ENCODE assay signal across 3 cellular contexts in the genomic region with DNA sequence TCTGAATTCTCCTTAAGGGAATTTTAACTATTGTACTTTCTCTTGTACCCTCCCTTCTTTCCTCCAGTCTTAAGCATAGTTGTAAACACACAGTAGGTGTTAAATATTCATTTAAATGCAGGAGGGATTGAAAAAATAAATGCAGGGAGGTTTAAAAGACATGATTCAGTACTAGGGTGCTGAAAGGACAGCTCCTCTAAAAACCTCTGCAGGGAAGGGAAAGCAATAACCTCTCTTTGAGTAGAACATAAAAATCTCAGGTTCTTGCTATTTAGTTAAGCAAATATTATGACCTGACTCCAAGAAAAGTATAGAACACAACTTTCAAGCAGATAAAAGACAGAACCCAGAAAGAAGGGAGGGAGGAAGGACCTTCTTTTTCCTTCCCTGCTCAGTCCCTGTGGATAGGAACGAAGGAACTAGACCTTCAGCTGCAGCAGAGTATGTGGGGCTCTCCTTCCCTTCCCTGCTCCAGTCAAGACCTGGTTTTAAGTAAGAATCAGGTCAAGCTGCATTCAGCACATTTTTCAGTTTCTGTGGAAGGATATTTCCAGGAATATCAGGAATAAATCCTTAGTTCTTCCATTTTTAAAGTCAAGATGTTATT.
A peak's percentile ranks its signal among the peaks of the same experiment; 100 is the strongest.
TF ChIP-seq lines count a peak whose summit lies in the region.

No MANE protein-coding gene starts in this region.

TF ChIP-seq in GM12891, 5 proteins besides CTCF, POLR2A, EP300 and RAD21:
- TF ChIP-seq SPI1 (IDR thresholded peaks at IDR 0.05; ENCODE audit: low read depth, low read length), result no peak
- no peak for TF ChIP-seq TAF1 (IDR thresholded peaks at IDR 0.05; ENCODE audit: low read depth, low read length)
- no peak for TF ChIP-seq PAX5 (IDR thresholded peaks at IDR 0.05; ENCODE audit: insufficient read depth, low read length, severe bottlenecking)
- no peak for TF ChIP-seq POLR2AphosphoS5 (IDR thresholded peaks at IDR 0.05; ENCODE audit: low read depth, low read length)
- no peak for TF ChIP-seq POU2F2 (IDR thresholded peaks at IDR 0.05; ENCODE audit: low read depth, low read length)

TF ChIP-seq in Ishikawa, 13 proteins besides CTCF, POLR2A, EP300 and RAD21:
- TF ChIP-seq, protein P1, sequence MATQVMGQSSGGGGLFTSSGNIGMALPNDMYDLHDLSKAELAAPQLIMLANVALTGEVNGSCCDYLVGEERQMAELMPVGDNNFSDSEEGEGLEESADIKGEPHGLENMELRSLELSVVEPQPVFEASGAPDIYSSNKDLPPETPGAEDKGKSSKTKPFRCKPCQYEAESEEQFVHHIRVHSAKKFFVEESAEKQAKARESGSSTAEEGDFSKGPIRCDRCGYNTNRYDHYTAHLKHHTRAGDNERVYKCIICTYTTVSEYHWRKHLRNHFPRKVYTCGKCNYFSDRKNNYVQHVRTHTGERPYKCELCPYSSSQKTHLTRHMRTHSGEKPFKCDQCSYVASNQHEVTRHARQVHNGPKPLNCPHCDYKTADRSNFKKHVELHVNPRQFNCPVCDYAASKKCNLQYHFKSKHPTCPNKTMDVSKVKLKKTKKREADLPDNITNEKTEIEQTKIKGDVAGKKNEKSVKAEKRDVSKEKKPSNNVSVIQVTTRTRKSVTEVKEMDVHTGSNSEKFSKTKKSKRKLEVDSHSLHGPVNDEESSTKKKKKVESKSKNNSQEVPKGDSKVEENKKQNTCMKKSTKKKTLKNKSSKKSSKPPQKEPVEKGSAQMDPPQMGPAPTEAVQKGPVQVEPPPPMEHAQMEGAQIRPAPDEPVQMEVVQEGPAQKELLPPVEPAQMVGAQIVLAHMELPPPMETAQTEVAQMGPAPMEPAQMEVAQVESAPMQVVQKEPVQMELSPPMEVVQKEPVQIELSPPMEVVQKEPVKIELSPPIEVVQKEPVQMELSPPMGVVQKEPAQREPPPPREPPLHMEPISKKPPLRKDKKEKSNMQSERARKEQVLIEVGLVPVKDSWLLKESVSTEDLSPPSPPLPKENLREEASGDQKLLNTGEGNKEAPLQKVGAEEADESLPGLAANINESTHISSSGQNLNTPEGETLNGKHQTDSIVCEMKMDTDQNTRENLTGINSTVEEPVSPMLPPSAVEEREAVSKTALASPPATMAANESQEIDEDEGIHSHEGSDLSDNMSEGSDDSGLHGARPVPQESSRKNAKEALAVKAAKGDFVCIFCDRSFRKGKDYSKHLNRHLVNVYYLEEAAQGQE (IDR thresholded peaks at IDR 0.05; ENCODE audit: low read depth), result peak; percentile 81
- TF ChIP-seq, protein P2, sequence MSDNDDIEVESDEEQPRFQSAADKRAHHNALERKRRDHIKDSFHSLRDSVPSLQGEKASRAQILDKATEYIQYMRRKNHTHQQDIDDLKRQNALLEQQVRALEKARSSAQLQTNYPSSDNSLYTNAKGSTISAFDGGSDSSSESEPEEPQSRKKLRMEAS (IDR thresholded peaks at IDR 0.05), result no peak

TF ChIP-seq in K562, 482 proteins besides CTCF, POLR2A, EP300 and RAD21:
- TF ChIP-seq ZFP1 (CRISPR knock-in tag; IDR thresholded peaks at IDR 0.05), result no peak
- TF ChIP-seq, protein P1 (CRISPR knock-in tag; IDR thresholded peaks at IDR 0.05; ENCODE audit: low read depth), result 0 out of 2 replicates have a peak, but pooled peaks have one; percentile 43
- TF ChIP-seq ADNP (tag; IDR thresholded peaks at IDR 0.05), result no peak
- no peak for TF ChIP-seq KLF6 (CRISPR knock-in tag; IDR thresholded peaks at IDR 0.05; ENCODE audit: borderline replicate concordance)
- TF ChIP-seq EHMT2 (IDR thresholded peaks at IDR 0.05), result 0 out of 2 replicates have a peak, but pooled peaks have one; percentile 37
- TF ChIP-seq MIER1 (IDR thresholded peaks at IDR 0.05; ENCODE audit: low read depth), result peak; percentile 74
